8 cellular contexts compared by ENCODE assay signal in the genomic region with DNA sequence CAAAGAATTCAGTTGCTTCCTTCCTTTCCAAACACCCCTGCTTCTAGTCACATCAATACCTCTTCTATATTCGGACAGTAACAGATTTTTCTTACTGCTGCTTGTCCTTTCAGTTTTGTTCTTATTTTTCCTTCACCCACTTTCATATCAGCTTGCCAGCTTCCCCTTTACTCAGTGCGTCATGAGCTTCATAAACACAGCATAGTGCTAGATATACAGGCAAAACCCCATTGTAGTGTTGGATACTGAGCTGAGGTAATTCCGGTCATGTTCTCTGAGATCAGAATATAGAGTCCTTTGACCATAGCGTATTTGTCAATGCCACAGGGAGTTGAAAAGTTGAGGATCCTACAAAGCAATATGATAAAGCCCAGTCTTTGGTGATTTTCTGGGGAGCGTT. TPM values are rescaled to one million over a fixed set of nuclear protein-coding genes. Genes with fewer than 3 reads are reported as not detected.
DNase-seq lines count a peak whose midpoint lies in the region; ATAC-seq lines count a peak whose summit lies in the region.

No MANE protein-coding gene starts in this region.

- no peak overlapping the region for H3K23ac ChIP-seq in mesenchymal stem cell (ENCODE audit: low read length in 2 of 2)

- ATAC-seq in GM18498 (IDR thresholded peaks at IDR 0.05; ENCODE audit: unreplicated experiment) (peak; percentile 34), HG02798 (IDR thresholded peaks at IDR 0.05; ENCODE audit: poor library complexity, unreplicated experiment) (peak; percentile 17), naive B cell (ENCODE audit: low read depth in 2 of 2) (peak; percentile 63)
- ATAC-seq in effector memory CD8-positive, alpha-beta T cell (replicated peaks) = no peak

- no peak overlapping the region for H3K4ac ChIP-seq in mesenchymal stem cell (ENCODE audit: low read depth in 1 of 2, low read length in 2 of 2)

- peak overlapping the region in 1 of 2 experiments; percentile 92 for H3K4me3 ChIP-seq in mesenchymal stem cell (ENCODE audit: insufficient read depth in 1 of 2, low read depth in 1 of 2, low read length in 2 of 2)

- H3K4me2 ChIP-seq in mesenchymal stem cell (ENCODE audit: low read length, poor library complexity, severe bottlenecking) = no peak overlapping the region

- no peak overlapping the region for H2BK120ac ChIP-seq in mesenchymal stem cell (ENCODE audit: low read depth, low read length)

- H3K27ac ChIP-seq in mesenchymal stem cell (ENCODE audit: low read length, poor library complexity, severe bottlenecking) = no peak overlapping the region

- no peak overlapping the region for H4K91ac ChIP-seq in mesenchymal stem cell (ENCODE audit: low read length)

- H3K27me3 ChIP-seq in mesenchymal stem cell (ENCODE audit: control insufficient read depth in 1 of 2, insufficient read depth in 1 of 2, low read length in 2 of 2) = no peaks in the 10 kb centered on the region

- no peak overlapping the region for H2BK12ac ChIP-seq in mesenchymal stem cell (ENCODE audit: low read length in 2 of 2)

- no peaks in the 10 kb centered on the region for H3K27me3 Mint-ChIP-seq in naive B cell
- no peaks in the 10 kb centered on the region for H3K27me3 Mint-ChIP-seq in effector memory CD8-positive, alpha-beta T cell

- no peaks in the 10 kb centered on the region for H3K36me3 Mint-ChIP-seq in naive B cell
- H3K36me3 Mint-ChIP-seq in effector memory CD8-positive, alpha-beta T cell (ENCODE audit: insufficient read depth) = peaks cover 19% of the 10 kb centered on the region

- no peak overlapping the region for H4K8ac ChIP-seq in mesenchymal stem cell (ENCODE audit: low read length)

- 96% methylated on average over 5 of the region's 5 CpGs for WGBS in mesenchymal stem cell

- H3K9me3 ChIP-seq in mesenchymal stem cell (ENCODE audit: control insufficient read depth, low read length) = no peaks in the 10 kb centered on the region

- H3K4me1 Mint-ChIP-seq in naive B cell = peaks cover 44 to 57% (median 56%) of the 10 kb centered on the region in 3 donors
- H3K4me1 Mint-ChIP-seq in effector memory CD8-positive, alpha-beta T cell (ENCODE audit: low read depth in 2 of 2) = peaks cover 16 to 19% of the 10 kb centered on the region in 2 donors

- H2AK5ac ChIP-seq in mesenchymal stem cell (ENCODE audit: low read length, severe bottlenecking) = no peak overlapping the region

- H3K4me1 ChIP-seq in mesenchymal stem cell (ENCODE audit: control insufficient read depth, insufficient read depth, low read depth, low read length) = peaks cover 22% of the 10 kb centered on the region

- peak overlapping the region; percentile 69 to 96 (median 86) for H3K27ac Mint-ChIP-seq in naive B cell
- H3K27ac Mint-ChIP-seq in effector memory CD8-positive, alpha-beta T cell = no peak overlapping the region

- H3K36me3 ChIP-seq in mesenchymal stem cell (ENCODE audit: control insufficient read depth in 1 of 2, insufficient read depth in 2 of 2, low read depth in 1 of 2, low read length in 2 of 2) = peaks cover 15 to 17% of the 10 kb centered on the region in 2 experiments

- H3K9ac ChIP-seq in mesenchymal stem cell (ENCODE audit: low read length) = no peak overlapping the region

- no peak overlapping the region for H2AFZ ChIP-seq in mesenchymal stem cell (ENCODE audit: low read depth, low read length)

- H3K14ac ChIP-seq in mesenchymal stem cell (ENCODE audit: low read length in 2 of 2) = no peak overlapping the region

- H3K18ac ChIP-seq in mesenchymal stem cell (ENCODE audit: low read depth in 1 of 2, low read length in 2 of 2) = no peak overlapping the region

- in situ Hi-C loops in SK-MEL-5 (cut with HindIII; ENCODE audit: low pct_unique_long_range_greater_than_20kb, low sequenced_read_pairs) = no loop called here

- peak overlapping the region; percentile 25 to 93 (median 79) for H3K4me3 Mint-ChIP-seq in naive B cell
- no peak overlapping the region for H3K4me3 Mint-ChIP-seq in effector memory CD8-positive, alpha-beta T cell

- no peaks in the 10 kb centered on the region for H3K9me3 Mint-ChIP-seq in naive B cell
- H3K9me3 Mint-ChIP-seq in effector memory CD8-positive, alpha-beta T cell = no peaks in the 10 kb centered on the region

- no peak overlapping the region for H2BK15ac ChIP-seq in mesenchymal stem cell (ENCODE audit: low read depth, poor library complexity, severe bottlenecking)

- peaks cover 21% of the 10 kb centered on the region for H3K79me1 ChIP-seq in mesenchymal stem cell (replicated peaks; ENCODE audit: low read length, poor library complexity, severe bottlenecking)

- peak; percentile 98 for DNase-seq in SK-MEL-5 (ENCODE audit: low read depth, low spot score)
- DNase-seq in naive B cell = peak; percentile 74
- no peak for DNase-seq in NCI-H128 (lab: John Stamatoyannopoulos, UW; ENCODE audit: unreplicated experiment)
- DNase-seq in effector memory CD8-positive, alpha-beta T cell = no peak
- DNase-seq in mesenchymal stem cell = no peak
- DNase-seq in mesenteric fat pad (ENCODE audit: low spot score) = no peak

- no peak overlapping the region for H2BK5ac ChIP-seq in mesenchymal stem cell (ENCODE audit: low read depth, low read length, poor library complexity, severe bottlenecking)

RNA-seq across cellular contexts. Expression of gene FARP2, which starts 2.4 kb away (rescaled TPM):
- 335 and 344 TPM in 2 replicates for total RNA-seq in SK-MEL-5 (2014; rRNA removed; shearing (Covaris generic))
- 246 and 315 TPM in 2 replicates for polyA plus RNA-seq in SK-MEL-5 (2015; cell fraction: cytosol; rRNA removed)
- 499 and 550 TPM in 2 replicates for polyA plus RNA-seq in SK-MEL-5 (2015; cell fraction: nucleus; rRNA removed)
- polyA plus RNA-seq in naive B cell (ENCODE audit: low read depth in 6 of 6) = 10 to 100 TPM; 24.4 to 35.6 (median 29.5) TPM
- polyA plus RNA-seq in mesenchymal stem cell (2013, experiment 1 of 2) = 15.5 TPM
- polyA plus RNA-seq in mesenchymal stem cell (2013, experiment 2 of 2) = 14.7 TPM
- total RNA-seq in mesenteric fat pad = 44.6 TPM

RNA-seq across cellular contexts. Expression of gene SEPTIN2, which starts 42.7 kb away (rescaled TPM):
- total RNA-seq in SK-MEL-5 (2014; rRNA removed; shearing (Covaris generic)) = 261 and 268 TPM in 2 replicates
- polyA plus RNA-seq in SK-MEL-5 (2015; cell fraction: cytosol; rRNA removed) = 227 and 278 TPM in 2 replicates
- 361 and 393 TPM in 2 replicates for polyA plus RNA-seq in SK-MEL-5 (2015; cell fraction: nucleus; rRNA removed)
- 100 to 1,000 TPM in 5 of 6 donors, 10 to 100 TPM in 1; 91.6 to 177 (median 125) TPM for polyA plus RNA-seq in naive B cell (ENCODE audit: low read depth in 6 of 6)
- polyA plus RNA-seq in mesenchymal stem cell (2013, experiment 1 of 2) = 369 TPM
- polyA plus RNA-seq in mesenchymal stem cell (2013, experiment 2 of 2) = 372 TPM
- 403 TPM for total RNA-seq in mesenteric fat pad

RNA-seq across cellular contexts. Expression of gene HDLBP, which starts 43.0 kb away (rescaled TPM):
- 582 and 592 TPM in 2 replicates for total RNA-seq in SK-MEL-5 (2014; rRNA removed; shearing (Covaris generic))
- 467 and 555 TPM in 2 replicates for polyA plus RNA-seq in SK-MEL-5 (2015; cell fraction: cytosol; rRNA removed)
- 293 and 332 TPM in 2 replicates for polyA plus RNA-seq in SK-MEL-5 (2015; cell fraction: nucleus; rRNA removed)
- polyA plus RNA-seq in naive B cell (ENCODE audit: low read depth in 6 of 6) = 10 to 100 TPM in 5 of 6 donors, 1 to 10 TPM in 1; 10.0 to 54.7 (median 28.7) TPM
- 768 TPM for polyA plus RNA-seq in mesenchymal stem cell (2013, experiment 1 of 2)
- polyA plus RNA-seq in mesenchymal stem cell (2013, experiment 2 of 2) = 740 TPM
- total RNA-seq in mesenteric fat pad = 492 TPM

Comparison
In these comparisons a context has a peak if more than half of its experiments do, and no peak if none do; other contexts are left out.
1. DNase-seq: peak in SK-MEL-5 (single experiment) and naive B cell (single experiment); none in NCI-H128 (single experiment), effector memory CD8-positive, alpha-beta T cell (0 of 3), mesenchymal stem cell (single experiment) and mesenteric fat pad (single experiment).
2. H3K27ac Mint-ChIP-seq: peak in naive B cell (6 of 6); none in effector memory CD8-positive, alpha-beta T cell (0 of 2).
3. H3K4me3 Mint-ChIP-seq: peak in naive B cell (8 of 8); none in effector memory CD8-positive, alpha-beta T cell (0 of 2).